In the genomic region with DNA sequence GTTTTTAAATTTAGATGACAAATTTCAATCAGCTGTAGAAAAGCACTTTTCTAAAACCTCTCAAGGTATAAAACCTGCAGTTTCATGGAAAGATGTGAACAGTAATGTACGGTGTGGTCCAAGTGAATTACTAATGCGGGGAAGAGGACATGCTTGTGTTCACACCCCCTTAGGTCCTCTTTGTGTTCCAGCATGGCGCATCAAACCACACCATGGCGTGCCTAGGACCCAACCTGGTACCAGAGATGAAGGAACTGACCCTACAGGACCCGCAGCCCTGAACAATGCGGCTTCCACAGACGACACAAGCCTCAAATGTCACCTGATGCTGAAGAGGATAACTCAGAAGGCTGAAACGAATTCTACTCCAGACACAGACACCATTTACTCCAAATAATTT, we compare ENCODE assay signal across 3 cellular contexts.
TF ChIP-seq lines count a peak whose summit lies in the region.

No MANE protein-coding gene starts in this region.

TF ChIP-seq in SK-N-SH, 30 proteins besides CTCF, POLR2A, EP300 and RAD21:
- TF ChIP-seq RXRA (IDR thresholded peaks at IDR 0.05; ENCODE audit: borderline replicate concordance, low read depth), result no peak
- TF ChIP-seq TAF1 (IDR thresholded peaks at IDR 0.05; ENCODE audit: borderline replicate concordance, low read depth, low read length), result no peak
- TF ChIP-seq MXI1 (IDR thresholded peaks at IDR 0.05; ENCODE audit: low read depth, low read length), result no peak
- TF ChIP-seq TEAD4 (IDR thresholded peaks at IDR 0.05; ENCODE audit: borderline replicate concordance, insufficient read depth), result no peak
- TF ChIP-seq MEF2A (IDR thresholded peaks at IDR 0.05; ENCODE audit: borderline replicate concordance, low read depth), result no peak
- TF ChIP-seq ELF1 (IDR thresholded peaks at IDR 0.05), result no peak
- TF ChIP-seq, protein P1, sequence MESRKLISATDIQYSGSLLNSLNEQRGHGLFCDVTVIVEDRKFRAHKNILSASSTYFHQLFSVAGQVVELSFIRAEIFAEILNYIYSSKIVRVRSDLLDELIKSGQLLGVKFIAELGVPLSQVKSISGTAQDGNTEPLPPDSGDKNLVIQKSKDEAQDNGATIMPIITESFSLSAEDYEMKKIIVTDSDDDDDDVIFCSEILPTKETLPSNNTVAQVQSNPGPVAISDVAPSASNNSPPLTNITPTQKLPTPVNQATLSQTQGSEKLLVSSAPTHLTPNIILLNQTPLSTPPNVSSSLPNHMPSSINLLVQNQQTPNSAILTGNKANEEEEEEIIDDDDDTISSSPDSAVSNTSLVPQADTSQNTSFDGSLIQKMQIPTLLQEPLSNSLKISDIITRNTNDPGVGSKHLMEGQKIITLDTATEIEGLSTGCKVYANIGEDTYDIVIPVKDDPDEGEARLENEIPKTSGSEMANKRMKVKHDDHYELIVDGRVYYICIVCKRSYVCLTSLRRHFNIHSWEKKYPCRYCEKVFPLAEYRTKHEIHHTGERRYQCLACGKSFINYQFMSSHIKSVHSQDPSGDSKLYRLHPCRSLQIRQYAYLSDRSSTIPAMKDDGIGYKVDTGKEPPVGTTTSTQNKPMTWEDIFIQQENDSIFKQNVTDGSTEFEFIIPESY (IDR thresholded peaks at IDR 0.05; ENCODE audit: borderline replicate concordance, low read depth), result no peak
- no peak for TF ChIP-seq GABPA (IDR thresholded peaks at IDR 0.05; ENCODE audit: low read depth)

TF ChIP-seq in SK-N-SH treated with all-trans-retinoic acid at 6 μM for 48 hours, 23 proteins besides CTCF, POLR2A, EP300 and RAD21:
- TF ChIP-seq, protein P2, sequence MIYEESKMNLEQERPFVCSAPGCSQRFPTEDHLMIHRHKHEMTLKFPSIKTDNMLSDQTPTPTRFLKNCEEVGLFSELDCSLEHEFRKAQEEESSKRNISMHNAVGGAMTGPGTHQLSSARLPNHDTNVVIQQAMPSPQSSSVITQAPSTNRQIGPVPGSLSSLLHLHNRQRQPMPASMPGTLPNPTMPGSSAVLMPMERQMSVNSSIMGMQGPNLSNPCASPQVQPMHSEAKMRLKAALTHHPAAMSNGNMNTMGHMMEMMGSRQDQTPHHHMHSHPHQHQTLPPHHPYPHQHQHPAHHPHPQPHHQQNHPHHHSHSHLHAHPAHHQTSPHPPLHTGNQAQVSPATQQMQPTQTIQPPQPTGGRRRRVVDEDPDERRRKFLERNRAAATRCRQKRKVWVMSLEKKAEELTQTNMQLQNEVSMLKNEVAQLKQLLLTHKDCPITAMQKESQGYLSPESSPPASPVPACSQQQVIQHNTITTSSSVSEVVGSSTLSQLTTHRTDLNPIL (CRISPR knock-in tag; IDR thresholded peaks at IDR 0.05; ENCODE audit: low read depth), result no peak
- TF ChIP-seq POU6F1 (CRISPR knock-in tag; IDR thresholded peaks at IDR 0.05; ENCODE audit: borderline replicate concordance, low read depth) (no peak), TCF4 (CRISPR knock-in tag; IDR thresholded peaks at IDR 0.05; ENCODE audit: borderline replicate concordance) (no peak), GLIS3 (CRISPR knock-in tag; IDR thresholded peaks at IDR 0.05) (no peak), SNAI2 (CRISPR knock-in tag; IDR thresholded peaks at IDR 0.05) (no peak), TOX (CRISPR knock-in tag; IDR thresholded peaks at IDR 0.05; ENCODE audit: borderline replicate concordance) (no peak), ESRRG (CRISPR knock-in tag; IDR thresholded peaks at IDR 0.05) (no peak)
TF ChIP-seq in SK-N-SH treated with all-trans-retinoic acid at 6 μM for 48 hours: peak in this region for 0.

TF ChIP-seq in H1, 55 proteins besides CTCF, POLR2A, EP300 and RAD21:
- TF ChIP-seq BRCA1 (IDR thresholded peaks at IDR 0.05; ENCODE audit: low read depth, low read length) (no peak), YY1 (IDR thresholded peaks at IDR 0.05; ENCODE audit: low read depth, low read length) (no peak), PHF8 (conservative IDR thresholded peaks at IDR 0.05; ENCODE audit: low read depth, low read length) (no peak), CEBPB (IDR thresholded peaks at IDR 0.05; ENCODE audit: low read depth, low read length) (no peak), JUN (IDR thresholded peaks at IDR 0.05; ENCODE audit: low read depth, low read length) (no peak), RNF2 (IDR thresholded peaks at IDR 0.05; ENCODE audit: borderline replicate concordance, low read depth, low read length, missing control alignments, poor library complexity, severe bottlenecking) (no peak), JUND (IDR thresholded peaks at IDR 0.05; ENCODE audit: low read length) (no peak), GTF2F1 (IDR thresholded peaks at IDR 0.05; ENCODE audit: borderline replicate concordance, low read depth, low read length) (no peak), BACH1 (IDR thresholded peaks at IDR 0.05; ENCODE audit: low read length) (no peak), SP4 (IDR thresholded peaks at IDR 0.05; ENCODE audit: low read length) (no peak), TAF1 (IDR thresholded peaks at IDR 0.05; ENCODE audit: low read depth, low read length) (no peak), RFX5 (IDR thresholded peaks at IDR 0.05; ENCODE audit: borderline replicate concordance, low read depth, low read length) (no peak), POU5F1 (IDR thresholded peaks at IDR 0.05; ENCODE audit: low read depth, low read length) (no peak), KDM1A (IDR thresholded peaks at IDR 0.05; ENCODE audit: borderline replicate concordance, low read length) (no peak), POLR2AphosphoS5 (IDR thresholded peaks at IDR 0.05; ENCODE audit: low read depth, low read length) (no peak)
- TF ChIP-seq, protein P3, sequence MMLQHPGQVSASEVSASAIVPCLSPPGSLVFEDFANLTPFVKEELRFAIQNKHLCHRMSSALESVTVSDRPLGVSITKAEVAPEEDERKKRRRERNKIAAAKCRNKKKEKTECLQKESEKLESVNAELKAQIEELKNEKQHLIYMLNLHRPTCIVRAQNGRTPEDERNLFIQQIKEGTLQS (IDR thresholded peaks at IDR 0.05; ENCODE audit: insufficient read depth, low read depth, low read length), result no peak
